1 cellular context compared by ENCODE assay signal in genomic region chr2:79275197-79275596, GRCh38.
TF ChIP-seq lines count a peak whose summit lies in the region.

No MANE protein-coding gene starts in this region.

TF ChIP-seq in WTC11, 78 proteins besides CTCF, POLR2A, EP300 and RAD21 (continued from another document):
- TF ChIP-seq ZNF425 (CRISPR knock-in tag; conservative IDR thresholded peaks at IDR 0.05) (no peak), OVOL2 (CRISPR knock-in tag; IDR thresholded peaks at IDR 0.05; ENCODE audit: borderline replicate concordance) (no peak), HMGA2 (CRISPR knock-in tag; IDR thresholded peaks at IDR 0.05) (no peak), ZNF396 (CRISPR knock-in tag; IDR thresholded peaks at IDR 0.05; ENCODE audit: borderline replicate concordance) (no peak), KAT7 (CRISPR knock-in tag; IDR thresholded peaks at IDR 0.05; ENCODE audit: borderline replicate concordance) (no peak), JAZF1 (CRISPR knock-in tag; IDR thresholded peaks at IDR 0.05) (no peak), SMAD3 (CRISPR knock-in tag; IDR thresholded peaks at IDR 0.05; ENCODE audit: borderline replicate concordance) (no peak), ZNF532 (CRISPR knock-in tag; IDR thresholded peaks at IDR 0.05; ENCODE audit: borderline replicate concordance) (no peak), FOXP1 (CRISPR knock-in tag; IDR thresholded peaks at IDR 0.05; ENCODE audit: borderline replicate concordance) (no peak)
